25 cellular contexts compared by ENCODE assay signal in the genomic region with DNA sequence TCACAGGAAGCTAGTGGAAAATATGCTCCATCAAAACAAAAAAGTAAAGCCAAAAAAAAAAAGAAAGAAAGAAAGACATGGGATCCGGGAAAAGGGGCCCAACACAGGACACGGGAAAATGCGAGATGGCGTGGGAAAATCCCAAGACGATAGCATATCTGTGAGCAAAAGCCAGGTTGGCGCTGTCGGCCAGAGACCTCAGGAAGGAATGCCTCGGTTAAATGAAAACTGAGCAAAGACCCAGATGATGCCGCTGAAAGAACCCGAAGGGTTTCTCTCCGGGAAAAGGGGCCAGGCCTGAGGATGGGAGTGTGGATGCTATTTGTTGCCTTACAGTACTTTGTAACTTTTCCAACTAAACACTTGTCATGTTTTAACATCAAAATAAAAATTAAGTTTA. TPM values are rescaled to one million over a fixed set of nuclear protein-coding genes. Genes with fewer than 3 reads are reported as not detected.
DNase-seq lines count a peak whose midpoint lies in the region; ATAC-seq, FAIRE-seq and TF ChIP-seq lines count a peak whose summit lies in the region.
"Had no signal": no experiment of that assay in that cellular context is flagged by ENCODE, and none has a peak within 500 bp of the region (broad histone marks: within the 10 kb centered on the region; RNA-seq: fewer than 3 reads in every experiment).

No MANE protein-coding gene starts in this region.

- TF ChIP-seq POLR2A in IMR-90 (IDR thresholded peaks at IDR 0.05; ENCODE audit: low read depth, low read length) (no peak), H1 (IDR thresholded peaks at IDR 0.05; ENCODE audit: control extremely low read depth in 1 of 2, low read depth in 2 of 2, low read length in 2 of 2) (no peak)

- H3K79me1 ChIP-seq in IMR-90 (ENCODE audit: low read depth in 1 of 2, low read length in 2 of 2) (no peaks in the 10 kb centered on the region), H1 (ENCODE audit: low read depth, low read length) (no peaks in the 10 kb centered on the region)

- H4K8ac ChIP-seq in IMR-90 (ENCODE audit: low read depth in 2 of 2, low read length in 2 of 2) (no peak overlapping the region), H1 (ENCODE audit: extremely low read depth, insufficient read depth, low read length) (no peak overlapping the region)

- H2BK5ac ChIP-seq in IMR-90 (ENCODE audit: low read depth, low read length, poor library complexity, severe bottlenecking) (peak overlapping the region; percentile 24), H1 (ENCODE audit: low read depth, low read length) (no peak overlapping the region)

- H2BK15ac ChIP-seq in IMR-90 (ENCODE audit: low read depth, low read length) (no peak overlapping the region), H1 (ENCODE audit: low read length) (no peak overlapping the region)

- no peaks in the 10 kb centered on the region for H3K79me2 ChIP-seq in H1 (ENCODE audit: control insufficient read depth in 1 of 2, insufficient read depth in 2 of 2, low read length in 2 of 2)

- CTCF ChIA-PET in IMR-90 (lab: Yijun Ruan, JAX), result no interaction called here
- CTCF ChIA-PET in H1 (lab: Charles Lee; ENCODE audit: partially characterized antibody), result interaction anchor here (0.7 to 2.2 kb wide), 3 partner anchors 10 to 889 kb away, joined by 3 to 5 read pairs (median 3); no protein-coding TSS in a partner anchor

- H2BK20ac ChIP-seq in IMR-90 (ENCODE audit: low read depth, low read length) (no peak overlapping the region), H1 (ENCODE audit: low read length) (no peak overlapping the region)

- no peak overlapping the region for H2BK12ac ChIP-seq in H1 (ENCODE audit: low read depth, low read length)

- H2AFZ ChIP-seq in IMR-90 (replicated peaks; ENCODE audit: low read length, poor library complexity), result no peak overlapping the region
- no peak overlapping the region for H2AFZ ChIP-seq in H1 (ENCODE audit: low read length)

- H3K36me3 ChIP-seq in IMR-90 (ENCODE audit: control insufficient read depth, insufficient read depth, low read length), result no peaks in the 10 kb centered on the region
- no peaks in the 10 kb centered on the region for H3K36me3 ChIP-seq in H1 (ENCODE audit: control insufficient read depth in 2 of 4, insufficient read depth in 4 of 4, low read length in 3 of 4)
- H3K36me3 ChIP-seq: pancreas, thoracic aorta had no signal

- H3K4me3 ChIP-seq in IMR-90 (ENCODE audit: insufficient read depth, low read depth, low read length) (no peak overlapping the region), H1 (ENCODE audit: extremely low read depth in 1 of 4, insufficient read depth in 2 of 4, low read depth in 3 of 4, low read length in 4 of 4) (no peak overlapping the region)
- H3K4me3 ChIP-seq: pancreas, thoracic aorta had no signal

- no peak overlapping the region for H3K14ac ChIP-seq in IMR-90 (replicated peaks; ENCODE audit: low read depth, low read length)
- no peak overlapping the region for H3K14ac ChIP-seq in H1 (ENCODE audit: insufficient read length)

- H3K18ac ChIP-seq in IMR-90 (ENCODE audit: low read depth, low read length) (no peak overlapping the region), H1 (ENCODE audit: extremely low read depth, low read length) (no peak overlapping the region)

- no peaks in the 10 kb centered on the region for H3K4me1 Mint-ChIP-seq in stimulated activated naive B cell treated with anti-CD40 and anti-IgM and Interleukin-4, amounts not matched to agents 10 μg/mL and 1 μg/mL and 100 μg/mL, for 72 hours
- H3K4me1 Mint-ChIP-seq: immature natural killer cell; stimulated activated naive CD8-positive, alpha-beta T cell treated with anti-CD3 and anti-CD28 coated beads, Interleukin-15, amount 100 ng/mL, for 72 hours had no signal

- H3K4me2 ChIP-seq in IMR-90 (ENCODE audit: low read depth, low read length) (no peak overlapping the region), H1 (ENCODE audit: insufficient read depth in 1 of 2, low read depth in 2 of 2, low read length in 2 of 2) (no peak overlapping the region)

- no peak overlapping the region for H3K23ac ChIP-seq in IMR-90 (ENCODE audit: low read depth, low read length)
- no peak overlapping the region for H3K23ac ChIP-seq in H1 (ENCODE audit: insufficient read length)

- in situ Hi-C loops in IMR-90 (cut with MboI; ENCODE audit: low sequenced_read_pairs), result no loop called here

- peaks cover 6 to 8% of the 10 kb centered on the region in 2 donors for H3K9me3 Mint-ChIP-seq in stimulated activated naive B cell treated with anti-CD40 and anti-IgM and Interleukin-4, amounts not matched to agents 10 μg/mL and 1 μg/mL and 100 μg/mL, for 72 hours
- H3K9me3 Mint-ChIP-seq: immature natural killer cell had no signal

- H2AK9ac ChIP-seq in IMR-90 (replicated peaks; ENCODE audit: low read depth, low read length, poor library complexity), result no peak overlapping the region

- no peak for TF ChIP-seq RAD21 in IMR-90 (IDR thresholded peaks at IDR 0.05; ENCODE audit: low read length)
- TF ChIP-seq RAD21 in H1 (IDR thresholded peaks at IDR 0.05 in 1 of 2, conservative IDR thresholded peaks at IDR 0.05 in 1 of 2; ENCODE audit: low read depth in 2 of 2, low read length in 2 of 2), result no peak

- H3K27me3 ChIP-seq in IMR-90 (ENCODE audit: control insufficient read depth, insufficient read depth, low read length) (no peaks in the 10 kb centered on the region), H1 (replicated peaks in 1 of 4; ENCODE audit: control insufficient read depth in 3 of 4, extremely low read depth in 1 of 4, insufficient read depth in 3 of 4, low read length in 3 of 4) (no peaks in the 10 kb centered on the region)

- H2BK120ac ChIP-seq in IMR-90 (ENCODE audit: low read depth, low read length) (no peak overlapping the region), H1 (replicated peaks; ENCODE audit: low read depth, low read length) (no peak overlapping the region)

- H3K27ac Mint-ChIP-seq in stimulated activated naive B cell treated with anti-CD40 and anti-IgM and Interleukin-4, amounts not matched to agents 10 μg/mL and 1 μg/mL and 100 μg/mL, for 72 hours, result peak overlapping the region; percentile 7
- H3K27ac Mint-ChIP-seq: activated CD8-positive, alpha-beta T cell treated with anti-CD3 and anti-CD28 coated beads, Interleukin-2, amount 10 ng/mL, durations not matched to agents 7 days and 5 days; immature natural killer cell; T-helper 2 cell treated with Interferon-gamma antibody and Interleukin-4, amounts not matched to agents 5 μg/mL and 100 μg/mL, for 36 hours had no signal

- H3K4ac ChIP-seq in IMR-90 (ENCODE audit: low read depth, low read length), result no peak overlapping the region
- no peak overlapping the region for H3K4ac ChIP-seq in H1 (replicated peaks; ENCODE audit: insufficient read length, low read depth, low read length)

- H3K9ac ChIP-seq in IMR-90 (ENCODE audit: low read depth, low read length) (no peak overlapping the region), H1 (replicated peaks in 1 of 4; ENCODE audit: extremely low read depth in 1 of 4, low read depth in 3 of 4, low read length in 3 of 4) (no peak overlapping the region)

- no peak for TF ChIP-seq EP300 in H1 (IDR thresholded peaks at IDR 0.05; ENCODE audit: borderline replicate concordance in 1 of 2, low read depth in 2 of 2, low read length in 2 of 2)

- H2AK5ac ChIP-seq in IMR-90 (ENCODE audit: low read depth, low read length) (no peak overlapping the region), H1 (ENCODE audit: low read depth, low read length) (no peak overlapping the region)

- intact Hi-C loops in IMR-90 (cut with micrococcal nuclease) (no loop called here), left colon (cut with DNase I, micrococcal nuclease) (no loop called here)

- H3K9me1 ChIP-seq in IMR-90 (ENCODE audit: insufficient read depth, low read length), result no peaks in the 10 kb centered on the region

- H3K27me3 Mint-ChIP-seq in stimulated activated naive B cell treated with anti-CD40 and anti-IgM and Interleukin-4, amounts not matched to agents 10 μg/mL and 1 μg/mL and 100 μg/mL, for 72 hours, result peaks cover 4 to 13% of the 10 kb centered on the region in 2 donors

- H3K56ac ChIP-seq in IMR-90 (ENCODE audit: extremely low read depth, insufficient read depth, low read length) (no peak overlapping the region), H1 (replicated peaks; ENCODE audit: insufficient read length, low read depth, low read length) (peak overlapping the region; percentile 96)

- no peak for FAIRE-seq in H1 (lab: Jason Lieb, UNC)
- FAIRE-seq: G401.6, pancreas had no signal

- peak overlapping the region in 1 of 2 donors; percentile 13 for H3K4me3 Mint-ChIP-seq in stimulated activated naive B cell treated with anti-CD40 and anti-IgM and Interleukin-4, amounts not matched to agents 10 μg/mL and 1 μg/mL and 100 μg/mL, for 72 hours
- H3K4me3 Mint-ChIP-seq: activated CD8-positive, alpha-beta T cell treated with anti-CD3 and anti-CD28 coated beads, Interleukin-2, amount 10 ng/mL, durations not matched to agents 7 days and 5 days; immature natural killer cell; stimulated activated naive CD8-positive, alpha-beta T cell treated with anti-CD3 and anti-CD28 coated beads, Interleukin-15, amount 100 ng/mL, for 72 hours; T-helper 2 cell treated with Interferon-gamma antibody and Interleukin-4, amounts not matched to agents 5 μg/mL and 100 μg/mL, for 36 hours had no signal

- ATAC-seq in IMR-90 (ENCODE audit: low read depth) (no peak), left colon (no peak), GM18858 (IDR thresholded peaks at IDR 0.05; ENCODE audit: unreplicated experiment) (no peak)
- no peak for ATAC-seq in stimulated activated naive B cell treated with anti-CD40 and anti-IgM and Interleukin-4, amounts not matched to agents 10 μg/mL and 1 μg/mL and 100 μg/mL, for 72 hours (replicated peaks)
- ATAC-seq: activated CD8-positive, alpha-beta T cell treated with anti-CD3 and anti-CD28 coated beads, Interleukin-2, amount 10 ng/mL, durations not matched to agents 7 days and 5 days; HCT116; pancreas; stimulated activated naive CD8-positive, alpha-beta T cell treated with anti-CD3 and anti-CD28 coated beads, Interleukin-15, amount 100 ng/mL, for 72 hours had no signal

- H3K9me3 ChIP-seq in IMR-90 (ENCODE audit: control insufficient read depth, insufficient read depth, low read length) (peaks cover 31% of the 10 kb centered on the region), H1 (ENCODE audit: insufficient read depth in 2 of 2, low read depth in 1 of 2, low read length in 1 of 2) (no peaks in the 10 kb centered on the region)
- H3K9me3 ChIP-seq: Caco-2, pancreas, thoracic aorta had no signal

- H4K20me1 ChIP-seq in IMR-90 (ENCODE audit: insufficient read depth, low read length) (no peaks in the 10 kb centered on the region), H1 (replicated peaks in 1 of 2; ENCODE audit: control insufficient read depth in 1 of 2, insufficient read depth in 2 of 2, low read length in 2 of 2) (peaks cover 0 to 1% of the 10 kb centered on the region in 2 experiments)

- POLR2A ChIA-PET in IMR-90 (lab: Charles Lee; ENCODE audit: unreplicated experiment), result no interaction called here
- POLR2A ChIA-PET in H1 (lab: Charles Lee; ENCODE audit: partially characterized antibody), result no interaction called here

- no TSS peak for BruUV-seq in IMR-90 (replicated peaks; lab: Mats Ljungman, UMichigan)

- no peak for TF ChIP-seq CTCF in IMR-90 (conservative IDR thresholded peaks at IDR 0.05; ENCODE audit: low read depth, low read length)
- no peak for TF ChIP-seq CTCF in H1 (IDR thresholded peaks at IDR 0.05; ENCODE audit: control extremely low read depth in 1 of 3, insufficient read depth in 1 of 3, low read depth in 1 of 3, low read length in 3 of 3)

- H3K27ac ChIP-seq in IMR-90 (ENCODE audit: insufficient read depth, low read length) (no peak overlapping the region), H1 (ENCODE audit: low read depth, low read length) (no peak overlapping the region)
- H3K27ac ChIP-seq: pancreas, thoracic aorta had no signal

- H3K36me3 Mint-ChIP-seq in stimulated activated naive B cell treated with anti-CD40 and anti-IgM and Interleukin-4, amounts not matched to agents 10 μg/mL and 1 μg/mL and 100 μg/mL, for 72 hours, result no peaks in the 10 kb centered on the region
- H3K36me3 Mint-ChIP-seq: immature natural killer cell had no signal

- dilution Hi-C loops in IMR-90 (cut with HindIII; ENCODE audit: low sequenced_read_pairs, unreplicated experiment), result no loop called here

- H4K91ac ChIP-seq in IMR-90 (ENCODE audit: insufficient read depth, low read depth, low read length) (no peak overlapping the region), H1 (replicated peaks; ENCODE audit: insufficient read length, low read length) (no peak overlapping the region)

- DNase-seq in DMS114 treated with DMSO at 0.1 percent for 48 hours (lab: John Stamatoyannopoulos, UW; ENCODE audit: unreplicated experiment) (peak; percentile 5), IMR-90 (no peak), H1 (ENCODE audit: low read depth in 1 of 2, low spot score in 2 of 2) (peak in 1 of 2 experiments; percentile 8), NCI-H345 treated with DMSO at 0.1 percent for 48 hours (lab: John Stamatoyannopoulos, UW; ENCODE audit: unreplicated experiment) (no peak), left colon (no peak)
- no peak for DNase-seq in stimulated activated naive B cell treated with anti-CD40 and anti-IgM and Interleukin-4, amounts not matched to agents 10 μg/mL and 1 μg/mL and 100 μg/mL, for 72 hours
- DNase-seq: activated CD4-positive, alpha-beta T cell treated with anti-CD3 and anti-CD28 coated beads for 1 hour; activated CD8-positive, alpha-beta T cell treated with anti-CD3 and anti-CD28 coated beads, Interleukin-2, amount 10 ng/mL, durations not matched to agents 7 days and 5 days; activated T-cell treated with anti-CD3 and anti-CD28 coated beads for 4 hours; C1 segment of cervical spinal cord; Caco-2; hypothalamus; immature natural killer cell; mammary epithelial cell; NCI-H1092; NCI-H1694; NCI-H446 treated with DMSO at 0.1 percent for 48 hours; NCI-H774; stimulated activated naive CD8-positive, alpha-beta T cell treated with anti-CD3 and anti-CD28 coated beads, Interleukin-15, amount 100 ng/mL, for 72 hours had no signal

- 100% methylated on average over 1 of the region's 11 CpGs; no CpG with 5 or more reads in 1 of the 2 experiments for WGBS in IMR-90 (ENCODE audit: extremely low coverage in 2 of 2, insufficient read length in 1 of 2), 2 experiments
- WGBS in H1 (ENCODE audit: extremely low coverage in 1 of 2, insufficient coverage in 1 of 2, insufficient read length in 1 of 2, insufficient replicate concordance in 2 of 2, low coverage in 1 of 2, low lambda C conversion rate in 2 of 2, missing lambda C conversion rate in 1 of 2), 2 experiments, result 96% methylated on average over 10 of the region's 11 CpGs; no CpG with 5 or more reads in 1 of the 2 experiments

- H4K5ac ChIP-seq in IMR-90 (ENCODE audit: low read depth, low read length), result no peak overlapping the region
- no peak overlapping the region for H4K5ac ChIP-seq in H1 (ENCODE audit: insufficient read length, low read depth, low read length)

- H3K4me1 ChIP-seq in IMR-90 (ENCODE audit: control insufficient read depth, insufficient read depth, low read length), result no peaks in the 10 kb centered on the region
- no peaks in the 10 kb centered on the region; a peak in 1 of 7 replicates for H3K4me1 ChIP-seq in H1 (replicated peaks in 1 of 4; ENCODE audit: control insufficient read depth in 3 of 4, insufficient read depth in 4 of 4, low read length in 3 of 4)
- H3K4me1 ChIP-seq: Caco-2, pancreas had no signal

- H3K23me2 ChIP-seq in H1 (ENCODE audit: low read depth, low read length), result peaks cover 6% of the 10 kb centered on the region; the same call in 1 of the 2 replicates

RNA-seq across cellular contexts. Expression of a gene that starts 49.5 kb away (rescaled TPM):
- total RNA-seq in IMR-90 (2012; rRNA removed) (21.1 and 23.8 TPM in 2 replicates), left colon (10 to 100 TPM; 28.5 to 30.2 TPM)
- polyA plus RNA-seq in IMR-90 (2012; rRNA removed) (22.8 and 23.3 TPM in 2 replicates), H1 (2011; rRNA removed) (22.8 and 25.4 TPM in 2 replicates)
- 16.2 and 18.1 TPM in 2 replicates for polyA plus RNA-seq in IMR-90 (2012; cell fraction: cytosol; rRNA removed)
- polyA plus RNA-seq in IMR-90 (2012; cell fraction: nucleus; rRNA removed; ENCODE audit: low replicate concordance), result 34.7 and 54.8 TPM in 2 replicates
- 32.8 and 34.1 TPM in 2 replicates for total RNA-seq in H1 (2021; fragmentation: NEBNext Ultra II Directional; extraction: Animal tissue kit (Norgen Biotek cat#: 25700))
- polyA plus RNA-seq in H1 (2011; cell fraction: cytosol; rRNA removed), result 27.9 TPM
- 48.3 TPM for polyA plus RNA-seq in H1 (2011; cell fraction: nucleus; rRNA removed)
- polyA plus RNA-seq in H1 (2012, experiment 1 of 2), result 23.0 to 27.3 TPM (median 25.8 TPM) in 4 replicates
- 17.9 TPM for polyA plus RNA-seq in H1 (2012, experiment 2 of 2)
- 25.0 TPM for polyA plus RNA-seq in H1 (2013, experiment 1 of 2)
- 25.3 TPM for polyA plus RNA-seq in H1 (2013, experiment 2 of 2)
- polyA minus RNA-seq in H1 (2011; rRNA and poly(A)+ RNA removed), result 38.8 and 40.7 TPM in 2 replicates
- 18.9 TPM for polyA minus RNA-seq in H1 (2011; cell fraction: cytosol; rRNA and poly(A)+ RNA removed)
- 42.4 TPM for polyA minus RNA-seq in H1 (2011; cell fraction: nucleus; rRNA and poly(A)+ RNA removed)
